ENCODE assay signal across 10 cellular contexts in the genomic region with DNA sequence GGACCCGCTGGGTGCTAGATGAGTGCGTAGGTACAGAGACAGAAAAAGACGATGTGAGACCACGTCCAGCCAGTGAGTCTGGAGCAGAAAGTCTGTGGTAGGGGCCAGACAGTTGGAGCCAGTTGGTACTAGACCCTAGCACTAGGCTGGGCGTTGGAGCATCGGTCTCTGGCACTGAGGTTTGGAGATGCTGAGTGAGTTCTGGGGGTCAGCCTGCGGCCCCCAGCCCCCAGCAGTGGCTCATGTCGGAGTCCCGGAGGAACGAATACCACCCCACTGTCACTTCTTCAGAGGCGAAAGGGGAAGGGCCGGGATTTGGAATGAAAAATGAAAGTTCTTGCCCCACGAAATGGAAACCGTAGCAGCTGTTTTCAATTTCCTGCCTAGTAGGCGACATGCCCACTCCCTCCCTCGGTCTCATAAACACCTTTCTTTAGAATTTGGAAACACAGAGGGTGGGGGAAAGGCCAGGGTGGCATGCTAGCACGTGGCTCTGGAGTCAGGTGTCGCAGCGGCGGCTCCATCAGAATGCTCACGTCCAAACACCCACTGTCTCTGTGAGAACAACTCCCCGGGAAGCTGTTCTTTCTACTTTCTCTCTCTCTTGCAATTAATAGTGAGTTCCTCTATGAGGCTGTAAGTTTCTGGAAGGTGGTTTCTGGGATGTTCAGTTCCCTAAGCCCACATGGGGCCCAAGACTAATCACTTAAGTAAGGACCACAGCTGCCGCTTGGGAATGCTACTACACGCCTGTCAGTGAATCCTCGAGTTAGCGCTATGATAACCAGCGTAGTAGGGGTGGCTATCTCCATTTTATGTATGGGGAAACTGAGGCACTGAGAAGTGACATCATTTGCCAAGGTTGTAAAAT.
DNase-seq lines count a peak whose midpoint lies in the region; ATAC-seq and TF ChIP-seq lines count a peak whose summit lies in the region.
"Had no signal": no experiment of that assay in that cellular context is flagged by ENCODE, and none has a peak within 500 bp of the region (broad histone marks: within the 10 kb centered on the region; RNA-seq: fewer than 3 reads in every experiment).

No MANE protein-coding gene starts in this region.

- H3K27me3 ChIP-seq in BLaER1: no peaks in the 10 kb centered on the region
- no peaks in the 10 kb centered on the region for H3K27me3 ChIP-seq in body of pancreas
- H3K27me3 ChIP-seq: adrenal gland had no signal

- H3K4me2 ChIP-seq in BLaER1: peak overlapping the region; percentile 64

- no peaks in the 10 kb centered on the region for H3K9me3 Mint-ChIP-seq in activated CD4-positive, alpha-beta T cell treated with anti-CD3 and anti-CD28 coated beads, Interleukin-2, amount 10 ng/mL, durations not matched to agents 24 days and 14 days
- H3K9me3 Mint-ChIP-seq: neural crest cell had no signal

- H4K20me1 ChIP-seq in BLaER1: no peaks in the 10 kb centered on the region

- no peak overlapping the region for H3K4me3 ChIP-seq in BLaER1
- H3K4me3 ChIP-seq in body of pancreas: no peak overlapping the region
- H3K4me3 ChIP-seq: adrenal gland had no signal

- H3K4me1 ChIP-seq in BLaER1: peaks cover 80% of the 10 kb centered on the region
- no peaks in the 10 kb centered on the region for H3K4me1 ChIP-seq in body of pancreas
- H3K4me1 ChIP-seq: adrenal gland had no signal

- peak overlapping the region; percentile 83 for H3K27ac Mint-ChIP-seq in activated CD4-positive, alpha-beta T cell treated with anti-CD3 and anti-CD28 coated beads, Interleukin-2, amount 10 ng/mL, durations not matched to agents 24 days and 14 days

- no peak for DNase-seq in activated CD4-positive, alpha-beta T cell treated with anti-CD3 and anti-CD28 coated beads, Interleukin-2, amount 10 ng/mL, durations not matched to agents 24 days and 14 days
- DNase-seq in mesenteric fat pad (ENCODE audit: low spot score): peak; percentile 59
- DNase-seq in body of pancreas: no peak
- DNase-seq in NCI-H1694 treated with DMSO at 0.1 percent for 48 hours (lab: John Stamatoyannopoulos, UW): no peak
- no peak for DNase-seq in anterior cingulate cortex (lab: John Stamatoyannopoulos, UW)

- no peak overlapping the region for H3K27ac ChIP-seq in BLaER1
- no peak overlapping the region for H3K27ac ChIP-seq in body of pancreas
- H3K27ac ChIP-seq: adrenal gland had no signal

- H3K27me3 Mint-ChIP-seq in activated CD4-positive, alpha-beta T cell treated with anti-CD3 and anti-CD28 coated beads, Interleukin-2, amount 10 ng/mL, durations not matched to agents 24 days and 14 days: no peaks in the 10 kb centered on the region

- intact Hi-C loops in activated CD4-positive, alpha-beta T cell treated with anti-CD3 and anti-CD28 coated beads, Interleukin-2, amount 10 ng/mL, durations not matched to agents 24 days and 14 days (cut with micrococcal nuclease): loop anchor here (10.0 kb wide), 1 partner anchor 669 kb away; no protein-coding TSS in a partner anchor
- intact Hi-C loops in body of pancreas (cut with DNase I): no loop called here

- ATAC-seq in GM18867 (IDR thresholded peaks at IDR 0.05; ENCODE audit: unreplicated experiment) (peak; percentile 57), body of pancreas (no peak), GM21529 (IDR thresholded peaks at IDR 0.05; ENCODE audit: unreplicated experiment) (no peak)

- peak overlapping the region; percentile 47 for H3K4me3 Mint-ChIP-seq in activated CD4-positive, alpha-beta T cell treated with anti-CD3 and anti-CD28 coated beads, Interleukin-2, amount 10 ng/mL, durations not matched to agents 24 days and 14 days
- H3K4me3 Mint-ChIP-seq: neural crest cell had no signal

- H3K9me3 ChIP-seq in BLaER1: no peaks in the 10 kb centered on the region
- no peaks in the 10 kb centered on the region for H3K9me3 ChIP-seq in body of pancreas
- H3K9me3 ChIP-seq: adrenal gland had no signal

- no peak for TF ChIP-seq CTCF in body of pancreas (IDR thresholded peaks at IDR 0.05)

- no peaks in the 10 kb centered on the region for H3K36me3 ChIP-seq in BLaER1
- no peaks in the 10 kb centered on the region for H3K36me3 ChIP-seq in body of pancreas (replicated peaks in 1 of 2; ENCODE audit: insufficient read depth in 1 of 2, low read depth in 2 of 2)
- H3K36me3 ChIP-seq: adrenal gland had no signal

- TF ChIP-seq POLR2A in body of pancreas (IDR thresholded peaks at IDR 0.05): no peak

- WGBS in body of pancreas, 2 donors: 60 to 68% methylated on average over 27 of the region's 27 CpGs

- H3K9ac ChIP-seq in BLaER1: no peak overlapping the region

- H3K36me3 Mint-ChIP-seq in activated CD4-positive, alpha-beta T cell treated with anti-CD3 and anti-CD28 coated beads, Interleukin-2, amount 10 ng/mL, durations not matched to agents 24 days and 14 days (ENCODE audit: low read depth): no peaks in the 10 kb centered on the region

- peaks cover 35% of the 10 kb centered on the region for H3K4me1 Mint-ChIP-seq in activated CD4-positive, alpha-beta T cell treated with anti-CD3 and anti-CD28 coated beads, Interleukin-2, amount 10 ng/mL, durations not matched to agents 24 days and 14 days
